13 cellular contexts compared by ENCODE assay signal in genomic region chr18:55478301-55478660, GRCh38.
DNase-seq lines count a peak whose midpoint lies in the region; ATAC-seq and TF ChIP-seq lines count a peak whose summit lies in the region.
"Had no signal": no experiment of that assay in that cellular context is flagged by ENCODE, and none has a peak within 500 bp of the region (broad histone marks: within the 10 kb centered on the region; RNA-seq: fewer than 3 reads in every experiment).

No MANE protein-coding gene starts in this region.

- H3K9me3 ChIP-seq in breast epithelium: no peaks in the 10 kb centered on the region
- H3K9me3 ChIP-seq in mesenchymal stem cell (ENCODE audit: control insufficient read depth, low read length): no peaks in the 10 kb centered on the region
- H3K9me3 ChIP-seq in thyroid gland: no peaks in the 10 kb centered on the region
- H3K9me3 ChIP-seq: adrenal gland had no signal

- no peaks in the 10 kb centered on the region for H3K36me3 ChIP-seq in breast epithelium
- H3K36me3 ChIP-seq in mesenchymal stem cell (ENCODE audit: control insufficient read depth in 1 of 2, insufficient read depth in 2 of 2, low read depth in 1 of 2, low read length in 2 of 2): peaks cover 0 to 12% of the 10 kb centered on the region in 2 experiments
- no peaks in the 10 kb centered on the region for H3K36me3 ChIP-seq in thyroid gland
- H3K36me3 ChIP-seq: adrenal gland had no signal

- peaks cover 16% of the 10 kb centered on the region for H3K4me1 Mint-ChIP-seq in activated T-cell treated with anti-CD3 and anti-CD28 coated beads, Interleukin-2, amount 50 U/mL, for 4 hours (ENCODE audit: low read depth)

- H3K27me3 Mint-ChIP-seq in activated T-cell treated with anti-CD3 and anti-CD28 coated beads, Interleukin-2, amount 50 U/mL, for 4 hours (ENCODE audit: low read depth): peaks cover 2% of the 10 kb centered on the region

- ATAC-seq in activated T-cell treated with anti-CD3 and anti-CD28 coated beads, Interleukin-2, amount 50 U/mL, for 4 hours: no peak
- ATAC-seq in HG02763 (IDR thresholded peaks at IDR 0.05; ENCODE audit: unreplicated experiment): no peak

- H3K4me1 ChIP-seq in breast epithelium: no peaks in the 10 kb centered on the region
- peaks cover 1% of the 10 kb centered on the region for H3K4me1 ChIP-seq in mesenchymal stem cell (ENCODE audit: control insufficient read depth, insufficient read depth, low read depth, low read length)
- peaks cover 0 to 5% of the 10 kb centered on the region in 2 donors for H3K4me1 ChIP-seq in thyroid gland

- H3K4me3 Mint-ChIP-seq in activated T-cell treated with anti-CD3 and anti-CD28 coated beads, Interleukin-2, amount 50 U/mL, for 4 hours: peak overlapping the region; percentile 52

- no peaks in the 10 kb centered on the region for H3K27me3 ChIP-seq in breast epithelium
- no peaks in the 10 kb centered on the region for H3K27me3 ChIP-seq in mesenchymal stem cell (ENCODE audit: control insufficient read depth in 1 of 2, insufficient read depth in 1 of 2, low read length in 2 of 2)
- H3K27me3 ChIP-seq in thyroid gland: no peaks in the 10 kb centered on the region
- H3K27me3 ChIP-seq: adrenal gland had no signal

- H2AK5ac ChIP-seq in mesenchymal stem cell (ENCODE audit: low read length, severe bottlenecking): no peak overlapping the region

- peak overlapping the region in 1 of 2 experiments; percentile 12 for H3K4ac ChIP-seq in mesenchymal stem cell (ENCODE audit: low read depth in 1 of 2, low read length in 2 of 2)

- H2BK12ac ChIP-seq in mesenchymal stem cell (ENCODE audit: low read length in 2 of 2): no peak overlapping the region

- H3K4me2 ChIP-seq in mesenchymal stem cell (ENCODE audit: low read length, poor library complexity, severe bottlenecking): no peak overlapping the region

- no peak overlapping the region for H4K91ac ChIP-seq in mesenchymal stem cell (ENCODE audit: low read length)

- H3K36me3 Mint-ChIP-seq in activated T-cell treated with anti-CD3 and anti-CD28 coated beads, Interleukin-2, amount 50 U/mL, for 4 hours (ENCODE audit: insufficient read depth): no peaks in the 10 kb centered on the region

- no peak overlapping the region for H2BK120ac ChIP-seq in mesenchymal stem cell (ENCODE audit: low read depth, low read length)

- H4K8ac ChIP-seq in mesenchymal stem cell (ENCODE audit: low read length): no peak overlapping the region

- peak overlapping the region in 1 of 2 experiments; percentile 34 for H3K18ac ChIP-seq in mesenchymal stem cell (ENCODE audit: low read depth in 1 of 2, low read length in 2 of 2)

- intact Hi-C loops in breast epithelium (cut with DNase I; ENCODE audit: low total_unique reads): no loop called here
- intact Hi-C loops in thyroid gland (cut with DNase I): no loop called here

- no peak overlapping the region for H2AFZ ChIP-seq in mesenchymal stem cell (ENCODE audit: low read depth, low read length)

- H3K9ac ChIP-seq in mesenchymal stem cell (ENCODE audit: low read length): peak overlapping the region; percentile 88

- no peak for TF ChIP-seq POLR2A in breast epithelium (IDR thresholded peaks at IDR 0.05)
- TF ChIP-seq POLR2A in thyroid gland (IDR thresholded peaks at IDR 0.05): no peak
- TF ChIP-seq POLR2A in erythroblast (IDR thresholded peaks at IDR 0.05; ENCODE audit: low read length): no peak

- no peak overlapping the region for H2BK5ac ChIP-seq in mesenchymal stem cell (ENCODE audit: low read depth, low read length, poor library complexity, severe bottlenecking)

- peaks cover 15% of the 10 kb centered on the region for H3K79me1 ChIP-seq in mesenchymal stem cell (replicated peaks; ENCODE audit: low read length, poor library complexity, severe bottlenecking)

- no peak overlapping the region for H2BK15ac ChIP-seq in mesenchymal stem cell (ENCODE audit: low read depth, poor library complexity, severe bottlenecking)

- no peak for TF ChIP-seq CTCF in breast epithelium (IDR thresholded peaks at IDR 0.05)
- TF ChIP-seq CTCF in thyroid gland (IDR thresholded peaks at IDR 0.05): no peak

- H3K27ac ChIP-seq in breast epithelium (peak overlapping the region; percentile 78 to 86), mesenchymal stem cell (ENCODE audit: low read length, poor library complexity, severe bottlenecking) (no peak overlapping the region), thyroid gland (peak overlapping the region; percentile 48 to 75 (median 69))

- WGBS in mesenchymal stem cell: 92% methylated on average over 4 of the region's 4 CpGs
- WGBS in thyroid gland, 2 donors: 82 to 86% methylated on average over 4 of the region's 4 CpGs

- H3K4me3 ChIP-seq in breast epithelium (peak overlapping the region; percentile 46 to 71 (median 50)), mesenchymal stem cell (ENCODE audit: insufficient read depth in 1 of 2, low read depth in 1 of 2, low read length in 2 of 2) (peak overlapping the region in 1 of 2 experiments; percentile 79), thyroid gland (replicated peaks in 1 of 3) (no peak overlapping the region)

- no peak overlapping the region for H3K23ac ChIP-seq in mesenchymal stem cell (ENCODE audit: low read length in 2 of 2)

- H3K9me3 Mint-ChIP-seq in activated T-cell treated with anti-CD3 and anti-CD28 coated beads, Interleukin-2, amount 50 U/mL, for 4 hours: no peaks in the 10 kb centered on the region

- no peak for DNase-seq in activated T-cell treated with anti-CD3 and anti-CD28 coated beads, Interleukin-2, amount 50 U/mL, for 4 hours
- no peak for DNase-seq in activated T-cell treated with anti-CD3 and anti-CD28 coated beads, Interleukin-2, amount 50 U/mL, for 48 hours
- no peak for DNase-seq in breast epithelium (ENCODE audit: low spot score in 2 of 2)
- no peak for DNase-seq in mesenchymal stem cell
- DNase-seq in thyroid gland: no peak
- DNase-seq in erythroblast (lab: John Stamatoyannopoulos, UW): no peak
- DNase-seq in NCI-H526 treated with DMSO at 0.1 percent for 48 hours (lab: John Stamatoyannopoulos, UW): no peak
- DNase-seq: GOT3, retina, substantia nigra, T1000 had no signal

- no peak overlapping the region for H3K14ac ChIP-seq in mesenchymal stem cell (ENCODE audit: low read length in 2 of 2)

Comparison
In these comparisons a context has a peak if more than half of its experiments do, and no peak if none do; other contexts are left out.
1. H3K4me3 ChIP-seq: peak in breast epithelium (3 of 3); none in thyroid gland (0 of 3).